Comparison of ENCODE assay signal across 11 cellular contexts in genomic region chr7:43873300-43873699, GRCh38. TPM values are rescaled to one million over a fixed set of nuclear protein-coding genes. Genes with fewer than 3 reads are reported as not detected.
A peak's percentile ranks its signal among the peaks of the same experiment; 100 is the strongest.
DNase-seq lines count a peak whose midpoint lies in the region; ATAC-seq and TF ChIP-seq lines count a peak whose summit lies in the region.
"Had no signal": no experiment of that assay in that cellular context is flagged by ENCODE, and none has a peak within 500 bp of the region (broad histone marks: within the 10 kb centered on the region; RNA-seq: fewer than 3 reads in every experiment).

No MANE protein-coding gene starts in this region.

- RAD21 ChIA-PET in HCT116 (lab: Charles Lee; ENCODE audit: low non-redundant PET in 1 of 2, low total read pairs in 2 of 2, uncharacterized antibody in 2 of 2, unreplicated experiment in 2 of 2): no interaction called here

- H3K36me3 ChIP-seq in HCT116 (ENCODE audit: control insufficient read depth in 1 of 2, insufficient read depth in 2 of 2, low read length in 2 of 2) (peaks cover 11 to 14% of the 10 kb centered on the region in 2 experiments), brain microvascular endothelial cell (replicated peaks) (peaks cover 19% of the 10 kb centered on the region), hepatocyte (replicated peaks; ENCODE audit: insufficient read depth, low read depth) (no peaks in the 10 kb centered on the region), tibial artery (peaks cover 33 to 39% (median 34%) of the 10 kb centered on the region in 3 donors)
- H3K36me3 ChIP-seq in CD8-positive, alpha-beta T cell (ENCODE audit: insufficient read depth, low read length): peaks cover 18% of the 10 kb centered on the region

- no peak overlapping the region for H2AFZ ChIP-seq in HCT116 (ENCODE audit: low read depth, low read length, poor library complexity, severe bottlenecking)
- no peak overlapping the region for H2AFZ ChIP-seq in hepatocyte

- no TSS peak for BruUV-seq in HCT116 (replicated peaks; lab: Mats Ljungman, UMichigan)

- H3K9ac ChIP-seq in HCT116 (ENCODE audit: low read length): no peak overlapping the region

- in situ Hi-C loops in brain microvascular endothelial cell (cut with HindIII; ENCODE audit: low pct_ligation_motif_present, low sequenced_read_pairs): no loop called here

- H3K27ac Mint-ChIP-seq in CD8-positive, alpha-beta T cell: no peak overlapping the region
- H3K27ac Mint-ChIP-seq: activated B cell treated with CpG ODN at 0.5 μM for 24 hours had no signal

- H3K27ac ChIP-seq in HCT116 (ENCODE audit: low read depth, low read length): no peak overlapping the region
- H3K27ac ChIP-seq in brain microvascular endothelial cell: peak overlapping the region; percentile 60
- H3K27ac ChIP-seq in hepatocyte: peak overlapping the region; percentile 95
- H3K27ac ChIP-seq in tibial artery: peak overlapping the region; percentile 68 to 79
- no peak overlapping the region for H3K27ac ChIP-seq in CD8-positive, alpha-beta T cell (ENCODE audit: low read depth, low read length)

- no peaks in the 10 kb centered on the region for H3K27me3 Mint-ChIP-seq in CD8-positive, alpha-beta T cell (ENCODE audit: low read depth)
- H3K27me3 Mint-ChIP-seq: activated B cell treated with CpG ODN at 0.5 μM for 24 hours had no signal

- H3K36me3 Mint-ChIP-seq in CD8-positive, alpha-beta T cell: peaks cover 44% of the 10 kb centered on the region

- no peak overlapping the region for H3K4me3 Mint-ChIP-seq in CD8-positive, alpha-beta T cell
- H3K4me3 Mint-ChIP-seq: activated B cell treated with CpG ODN at 0.5 μM for 24 hours had no signal

- intact Hi-C loops in HCT116 (cut with micrococcal nuclease) (no loop called here), tibial artery (cut with DNase I; ENCODE audit: low total_unique reads) (loop anchor here (5.0 kb wide), 2 partner anchors 34 to 54 kb away; partner anchors contain the start of genes UBE2D4 and URGCP)
- intact Hi-C loops in CD8-positive, alpha-beta T cell (cut with DNase I, micrococcal nuclease): no loop called here

- no peaks in the 10 kb centered on the region for H3K27me3 ChIP-seq in HCT116 (ENCODE audit: insufficient read depth, low read length)
- H3K27me3 ChIP-seq in brain microvascular endothelial cell (replicated peaks): no peaks in the 10 kb centered on the region
- H3K27me3 ChIP-seq in hepatocyte: no peaks in the 10 kb centered on the region
- H3K27me3 ChIP-seq in tibial artery: no peaks in the 10 kb centered on the region
- H3K27me3 ChIP-seq in CD8-positive, alpha-beta T cell (ENCODE audit: insufficient read depth, low read length): no peaks in the 10 kb centered on the region

- no peaks in the 10 kb centered on the region for H3K9me3 Mint-ChIP-seq in CD8-positive, alpha-beta T cell
- H3K9me3 Mint-ChIP-seq: activated B cell treated with CpG ODN at 0.5 μM for 24 hours had no signal

- H3K4me1 ChIP-seq in HCT116 (ENCODE audit: control insufficient read depth in 1 of 2, insufficient read depth in 2 of 2, low read length in 2 of 2) (peaks cover 8 to 32% of the 10 kb centered on the region in 2 experiments; a peak in 3 of 4 replicates), hepatocyte (ENCODE audit: insufficient read depth) (peaks cover 13% of the 10 kb centered on the region), tibial artery (peaks cover 0 to 43% (median 29%) of the 10 kb centered on the region in 4 donors)
- H3K4me1 ChIP-seq in CD8-positive, alpha-beta T cell (ENCODE audit: insufficient read depth, low read length): peaks cover 12% of the 10 kb centered on the region

- no peak for TF ChIP-seq POLR2A in HCT116 (IDR thresholded peaks at IDR 0.05; ENCODE audit: borderline replicate concordance, extremely low read depth, insufficient read depth, insufficient read length)

- CTCF ChIA-PET in HCT116 (lab: Charles Lee): no interaction called here
- CTCF ChIA-PET in CD8-positive, alpha-beta T cell (lab: Charles Lee): interaction anchor here (1.2 kb wide), 1 partner anchor 35 kb away, joined by 4 read pairs; no protein-coding TSS in a partner anchor

- WGBS in hepatocyte (ENCODE audit: low lambda C conversion rate, missing lambda C conversion rate): 87% methylated on average over 5 of the region's 5 CpGs

- H3K9me2 ChIP-seq in HCT116 (ENCODE audit: insufficient read depth): no peaks in the 10 kb centered on the region
- no peaks in the 10 kb centered on the region for H3K9me2 ChIP-seq in hepatocyte (replicated peaks; ENCODE audit: insufficient read depth)

- H3K79me2 ChIP-seq in HCT116 (ENCODE audit: insufficient read depth, low read length) (peaks cover 8% of the 10 kb centered on the region), hepatocyte (no peaks in the 10 kb centered on the region)

- H3K4me1 Mint-ChIP-seq in CD8-positive, alpha-beta T cell (ENCODE audit: low read depth): peaks cover 15% of the 10 kb centered on the region

- ATAC-seq in HCT116 (no peak), HG03565 (IDR thresholded peaks at IDR 0.05; ENCODE audit: unreplicated experiment) (no peak), GM21529 (IDR thresholded peaks at IDR 0.05; ENCODE audit: unreplicated experiment) (no peak)
- ATAC-seq in CD8-positive, alpha-beta T cell: no peak

- H3K4me3 ChIP-seq in HCT116 (replicated peaks in 1 of 2; ENCODE audit: low read depth in 1 of 2, low read length in 2 of 2): no peak overlapping the region
- no peak overlapping the region for H3K4me3 ChIP-seq in brain microvascular endothelial cell (ENCODE audit: low read depth, low read length)
- H3K4me3 ChIP-seq in hepatocyte: no peak overlapping the region
- H3K4me3 ChIP-seq in tibial artery: no peak overlapping the region
- no peak overlapping the region for H3K4me3 ChIP-seq in CD8-positive, alpha-beta T cell (ENCODE audit: low read depth, low read length)

- DNase-seq in HCT116 (ENCODE audit: low read depth, low spot score): peak; percentile 22
- DNase-seq in brain microvascular endothelial cell: peak; percentile 43
- peak; percentile 74 for DNase-seq in hepatocyte (ENCODE audit: low spot score)
- peak in 1 of 2 donors; percentile 84 for DNase-seq in tibial artery
- no peak for DNase-seq in CD8-positive, alpha-beta T cell
- no peak for DNase-seq in activated T-cell treated with anti-CD3 and anti-CD28 coated beads, Interleukin-2, amount 50 U/mL, for 1 hour
- DNase-seq: activated B cell treated with CpG ODN at 0.5 μM for 24 hours; central memory CD4-positive, alpha-beta T cell; NCI-H774 had no signal

- TF ChIP-seq RAD21 in HCT116 (IDR thresholded peaks at IDR 0.05; ENCODE audit: low read depth): no peak

- TF ChIP-seq CTCF in HCT116 (IDR thresholded peaks at IDR 0.05 in 2 of 3, conservative IDR thresholded peaks at IDR 0.05 in 1 of 3; ENCODE audit: borderline replicate concordance in 1 of 3, insufficient read depth in 1 of 3, low read depth in 2 of 3, low read length in 2 of 3) (no peak), brain microvascular endothelial cell (IDR thresholded peaks at IDR 0.05; ENCODE audit: low read depth, low read length, missing control alignments) (no peak), hepatocyte (IDR thresholded peaks at IDR 0.05; ENCODE audit: poor library complexity) (no peak), tibial artery (IDR thresholded peaks at IDR 0.05) (no peak)
- TF ChIP-seq CTCF in CD8-positive, alpha-beta T cell (IDR thresholded peaks at IDR 0.05): no peak

- peak overlapping the region; percentile 57 for H3K4me2 ChIP-seq in HCT116 (ENCODE audit: low read length)
- peak overlapping the region; percentile 36 for H3K4me2 ChIP-seq in hepatocyte

- H3K9me3 ChIP-seq in HCT116 (ENCODE audit: control insufficient read depth in 1 of 2, insufficient read depth in 1 of 2, low read depth in 1 of 2, low read length in 2 of 2) (no peaks in the 10 kb centered on the region), hepatocyte (ENCODE audit: low read depth) (no peaks in the 10 kb centered on the region), tibial artery (no peaks in the 10 kb centered on the region)
- H3K9me3 ChIP-seq in CD8-positive, alpha-beta T cell (ENCODE audit: low read length): no peaks in the 10 kb centered on the region

- POLR2A ChIA-PET in HCT116 (lab: Charles Lee): no interaction called here
- POLR2A ChIA-PET in CD8-positive, alpha-beta T cell (lab: Charles Lee): no interaction called here

- H4K20me1 ChIP-seq in HCT116 (ENCODE audit: insufficient read depth): no peaks in the 10 kb centered on the region
- H4K20me1 ChIP-seq in hepatocyte (ENCODE audit: insufficient read depth, poor library complexity, severe bottlenecking): no peaks in the 10 kb centered on the region

TF ChIP-seq in HCT116, 20 proteins besides CTCF, POLR2A, EP300 and RAD21 (continues in another document):
- TF ChIP-seq CBX3 (IDR thresholded peaks at IDR 0.05; ENCODE audit: low read depth) (no peak), EGR1 (IDR thresholded peaks at IDR 0.05; ENCODE audit: low read depth) (no peak), YY1 (IDR thresholded peaks at IDR 0.05; ENCODE audit: extremely low read depth, insufficient replicate concordance, low read depth, low read length) (no peak), SIN3A (IDR thresholded peaks at IDR 0.05; ENCODE audit: low read depth) (no peak), SP1 (IDR thresholded peaks at IDR 0.05; ENCODE audit: low read depth) (0 out of 2 replicates have a peak, but pooled peaks have one; percentile 24), ELF1 (IDR thresholded peaks at IDR 0.05; ENCODE audit: borderline replicate concordance, low read depth) (no peak), ZNF274 (IDR thresholded peaks at IDR 0.05; ENCODE audit: low read depth, low read length) (no peak), MAX (IDR thresholded peaks at IDR 0.05) (no peak), CEBPB (IDR thresholded peaks at IDR 0.05; ENCODE audit: low read depth) (peak; percentile 25; the same call in 1 of the 2 replicates)
- TF ChIP-seq, protein P1, sequence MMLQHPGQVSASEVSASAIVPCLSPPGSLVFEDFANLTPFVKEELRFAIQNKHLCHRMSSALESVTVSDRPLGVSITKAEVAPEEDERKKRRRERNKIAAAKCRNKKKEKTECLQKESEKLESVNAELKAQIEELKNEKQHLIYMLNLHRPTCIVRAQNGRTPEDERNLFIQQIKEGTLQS (IDR thresholded peaks at IDR 0.05): no peak

RNA-seq across cellular contexts. Expression of gene MRPS24, which starts 4.0 kb away (rescaled TPM):
- total RNA-seq in HCT116 (2021; ENCODE audit: unreplicated experiment) (156 TPM), hepatocyte (72.4 and 93.2 TPM in 2 replicates)
- 179 and 202 TPM in 2 replicates for polyA plus RNA-seq in HCT116 (2012)
- 138 and 150 TPM in 2 replicates for polyA plus RNA-seq in hepatocyte
- total RNA-seq in CD8-positive, alpha-beta T cell: 10 to 100 TPM; 61.7 to 74.4 TPM

RNA-seq across cellular contexts. Expression of gene URGCP, which starts 33.1 kb away (rescaled TPM):
- total RNA-seq in HCT116 (2021; ENCODE audit: unreplicated experiment): 28.0 TPM
- 15.9 and 16.8 TPM in 2 replicates for polyA plus RNA-seq in HCT116 (2012)
- total RNA-seq in hepatocyte: 24.9 and 28.7 TPM in 2 replicates
- polyA plus RNA-seq in hepatocyte: 21.7 and 31.9 TPM in 2 replicates
- total RNA-seq in CD8-positive, alpha-beta T cell: 10 to 100 TPM; 24.5 to 25.0 TPM

RNA-seq across cellular contexts. Expression of gene UBE2D4, which starts 52.9 kb away (rescaled TPM):
- total RNA-seq in HCT116 (2021; ENCODE audit: unreplicated experiment) (12.9 TPM), hepatocyte (12.0 and 16.7 TPM in 2 replicates)
- 10.4 and 12.1 TPM in 2 replicates for polyA plus RNA-seq in HCT116 (2012)
- polyA plus RNA-seq in hepatocyte: 11.7 and 22.7 TPM in 2 replicates
- 1 to 10 TPM; 6.8 to 8.4 TPM for total RNA-seq in CD8-positive, alpha-beta T cell

Comparison
In these comparisons a context has a peak if more than half of its experiments do, and no peak if none do; other contexts are left out.
1. DNase-seq: peak in HCT116 (single experiment), brain microvascular endothelial cell (single experiment) and hepatocyte (single experiment); none in CD8-positive, alpha-beta T cell (0 of 7) and activated T-cell treated with anti-CD3 and anti-CD28 coated beads, Interleukin-2, amount 50 U/mL, for 1 hour (single experiment).
2. H3K27ac ChIP-seq: peak in brain microvascular endothelial cell (single experiment), hepatocyte (single experiment) and tibial artery (2 of 2); none in HCT116 (single experiment) and CD8-positive, alpha-beta T cell (single experiment).